Comparison of ENCODE assay signal across 9 cellular contexts in genomic region chr22:22460635-22461034, GRCh38. TPM values are rescaled to one million over a fixed set of nuclear protein-coding genes. Genes with fewer than 3 reads are reported as not detected.
A peak's percentile ranks its signal among the peaks of the same experiment; 100 is the strongest.
DNase-seq lines count a peak whose midpoint lies in the region; ATAC-seq and TF ChIP-seq lines count a peak whose summit lies in the region.
"Had no signal": no experiment of that assay in that cellular context is flagged by ENCODE, and none has a peak within 500 bp of the region (broad histone marks: within the 10 kb centered on the region; RNA-seq: fewer than 3 reads in every experiment).

No MANE protein-coding gene starts in this region.

- H3F3A ChIP-seq in neural progenitor cell (ENCODE audit: low read depth): no peaks in the 10 kb centered on the region

- in situ Hi-C loops in KBM-7 (cut with MboI; ENCODE audit: low pct_unique_long_range_greater_than_20kb, low sequenced_read_pairs): loop anchor here (25.0 kb wide), 1 partner anchor 102 kb away; the partner anchor contains the start of gene PRAME
- in situ Hi-C loops in mammary epithelial cell (cut with MboI; ENCODE audit: low sequenced_read_pairs in 2 of 2): loop anchor here in 1 of 2 donors (25.0 kb wide), 1 partner anchor 677 kb away; the partner anchor contains the start of genes RAB36 and RSPH14

- peak; percentile 27 for DNase-seq in ELR (ENCODE audit: low read depth)
- peak; percentile 19 for DNase-seq in KBM-7
- no peak for DNase-seq in mammary epithelial cell
- DNase-seq in neural progenitor cell (ENCODE audit: low spot score): peak; percentile 17
- DNase-seq in stimulated activated CD4-positive, alpha-beta T cell treated with anti-CD3 and anti-CD28 coated beads, Interleukin-15, amount 100 ng/mL, for 24 hours: no peak
- DNase-seq in NCI-H2171 treated with DMSO at 0.1 percent for 48 hours (lab: John Stamatoyannopoulos, UW): no peak
- DNase-seq: natural killer cell had no signal

- peaks cover 13% of the 10 kb centered on the region for H3K9me3 ChIP-seq in mammary epithelial cell (replicated peaks; ENCODE audit: insufficient read depth, low read length)
- H3K9me3 ChIP-seq in neural progenitor cell (ENCODE audit: low read depth): no peaks in the 10 kb centered on the region

- H3K4me3 ChIP-seq in mammary epithelial cell (replicated peaks in 1 of 3; ENCODE audit: insufficient read depth in 1 of 3, low read depth in 2 of 3, low read length in 3 of 3) (no peak overlapping the region), neural progenitor cell (no peak overlapping the region)
- H3K4me3 ChIP-seq: ascending aorta had no signal

- no peak overlapping the region for H3K4me3 Mint-ChIP-seq in neural progenitor cell
- H3K4me3 Mint-ChIP-seq: natural killer cell had no signal

- no peak for ATAC-seq in HG03521 (IDR thresholded peaks at IDR 0.05; ENCODE audit: unreplicated experiment)
- ATAC-seq: natural killer cell had no signal

- dilution Hi-C loops in mammary epithelial cell (cut with HindIII; ENCODE audit: low sequenced_read_pairs): no loop called here

- peak; percentile 28 to 44 for TF ChIP-seq CTCF in mammary epithelial cell (conservative IDR thresholded peaks at IDR 0.05 in 1 of 2, IDR thresholded peaks at IDR 0.05 in 1 of 2; ENCODE audit: extremely low read depth in 1 of 2, insufficient read depth in 1 of 2, low read depth in 1 of 2, low read length in 2 of 2)
- peak; percentile 64 for TF ChIP-seq CTCF in neural progenitor cell (IDR thresholded peaks at IDR 0.05)

- no peaks in the 10 kb centered on the region for H3K79me2 ChIP-seq in mammary epithelial cell (ENCODE audit: insufficient read depth, low read length)
- no peaks in the 10 kb centered on the region for H3K79me2 ChIP-seq in neural progenitor cell (ENCODE audit: low read depth)

- H3K36me3 Mint-ChIP-seq in neural progenitor cell: no peaks in the 10 kb centered on the region

- peaks cover 10% of the 10 kb centered on the region for H3K27me3 Mint-ChIP-seq in neural progenitor cell (ENCODE audit: insufficient read depth, low read depth)

- H3K9me3 Mint-ChIP-seq in neural progenitor cell: peaks cover 32% of the 10 kb centered on the region

- H3K4me1 Mint-ChIP-seq in neural progenitor cell: no peaks in the 10 kb centered on the region

- intact Hi-C loops in mammary epithelial cell (cut with micrococcal nuclease): loop anchor here (5.0 to 10.0 kb wide), 5 partner anchors 103 to 664 kb away; partner anchors contain the start of gene IGLL5

- no peak overlapping the region for H3K27ac Mint-ChIP-seq in neural progenitor cell
- H3K27ac Mint-ChIP-seq: natural killer cell had no signal

- H3K4me1 ChIP-seq in mammary epithelial cell (ENCODE audit: insufficient read depth, low read length) (no peaks in the 10 kb centered on the region), neural progenitor cell (no peaks in the 10 kb centered on the region)
- H3K4me1 ChIP-seq: ascending aorta had no signal

- H3K27me3 ChIP-seq in mammary epithelial cell (ENCODE audit: insufficient read depth, low read length) (no peaks in the 10 kb centered on the region), neural progenitor cell (peaks cover 97% of the 10 kb centered on the region)
- H3K27me3 ChIP-seq: ascending aorta had no signal

- H3K27ac ChIP-seq in mammary epithelial cell (ENCODE audit: insufficient read depth, low read depth, low read length): no peak overlapping the region
- no peak overlapping the region for H3K27ac ChIP-seq in neural progenitor cell
- H3K27ac ChIP-seq: ascending aorta had no signal

- CTCF ChIA-PET in mammary epithelial cell (lab: Charles Lee; ENCODE audit: low non-redundant PET): no interaction called here

- H3K9ac ChIP-seq in mammary epithelial cell (ENCODE audit: insufficient read depth, low read length): no peak overlapping the region
- H3K9ac ChIP-seq in neural progenitor cell: no peak overlapping the region

- H2AFZ ChIP-seq in mammary epithelial cell (ENCODE audit: low read depth, low read length): no peak overlapping the region
- no peak overlapping the region for H2AFZ ChIP-seq in neural progenitor cell (replicated peaks)

- H4K20me1 ChIP-seq in mammary epithelial cell (ENCODE audit: insufficient read depth, low read length): no peaks in the 10 kb centered on the region
- H4K20me1 ChIP-seq in neural progenitor cell (ENCODE audit: low read depth): peaks cover 6% of the 10 kb centered on the region

- BruUV-seq in mammary epithelial cell (replicated peaks; lab: Mats Ljungman, UMichigan): no TSS peak

- H3K4me2 ChIP-seq in mammary epithelial cell (ENCODE audit: insufficient read depth, low read depth, low read length) (no peak overlapping the region), neural progenitor cell (no peak overlapping the region)

- H3K36me3 ChIP-seq in mammary epithelial cell (ENCODE audit: insufficient read depth, low read length) (no peaks in the 10 kb centered on the region), neural progenitor cell (no peaks in the 10 kb centered on the region)
- H3K36me3 ChIP-seq: ascending aorta had no signal

RNA-seq across cellular contexts. Expression of gene ZNF280B, which starts 47.9 kb away (rescaled TPM):
- total RNA-seq in mammary epithelial cell: under 1 TPM in 1 of 2 donors, not detected in 1; 0.83 TPM
- 0.14 TPM for polyA plus RNA-seq in mammary epithelial cell
- 0.78 TPM for polyA minus RNA-seq in mammary epithelial cell
- total RNA-seq in neural progenitor cell (ENCODE audit: low replicate concordance): 10.4 and 14.2 TPM in 2 replicates
- total RNA-seq: ascending aorta had no signal

RNA-seq across cellular contexts. Expression of gene ZNF280A, which starts 59.4 kb away (rescaled TPM):
- total RNA-seq in mammary epithelial cell (not detected), neural progenitor cell (ENCODE audit: low replicate concordance) (2.4 and 3.7 TPM in 2 replicates)
- polyA plus RNA-seq in mammary epithelial cell: not detected
- polyA minus RNA-seq in mammary epithelial cell: not detected
- total RNA-seq: ascending aorta, natural killer cell had no signal

Comparison
In these comparisons a context has a peak if more than half of its experiments do, and no peak if none do; other contexts are left out.
1. DNase-seq: peak in ELR (single experiment), KBM-7 (single experiment) and neural progenitor cell (single experiment); none in mammary epithelial cell (single experiment), stimulated activated CD4-positive, alpha-beta T cell treated with anti-CD3 and anti-CD28 coated beads, Interleukin-15, amount 100 ng/mL, for 24 hours (single experiment) and NCI-H2171 treated with DMSO at 0.1 percent for 48 hours (single experiment).